9 cellular contexts compared by ENCODE assay signal in genomic region chr6:136989591-136990578, GRCh38. TPM values are rescaled to one million over a fixed set of nuclear protein-coding genes. Genes with fewer than 3 reads are reported as not detected.
DNase-seq lines count a peak whose midpoint lies in the region; ATAC-seq, FAIRE-seq and TF ChIP-seq lines count a peak whose summit lies in the region.
"Had no signal": no experiment of that assay in that cellular context is flagged by ENCODE, and none has a peak within 500 bp of the region (broad histone marks: within the 10 kb centered on the region; RNA-seq: fewer than 3 reads in every experiment).

No MANE protein-coding gene starts in this region.

- H3K79me2 ChIP-seq in HepG2 (ENCODE audit: insufficient read depth, low read length), result no peaks in the 10 kb centered on the region

- peak overlapping the region; percentile 43 for H3K4me3 Mint-ChIP-seq in MCF 10A (ENCODE audit: unreplicated experiment)
- H3K4me3 Mint-ChIP-seq: central memory CD8-positive, alpha-beta T cell had no signal

- POLR2A ChIA-PET in MCF 10A (lab: Yijun Ruan, JAX) (interaction anchor here (0.6 to 1.1 kb wide), 3 partner anchors 11 to 24 kb away, joined by 3 read pairs; no protein-coding TSS in a partner anchor), HepG2 (lab: Yijun Ruan, JAX) (no interaction called here)

- no peaks in the 10 kb centered on the region for H3K9me3 ChIP-seq in HepG2 (ENCODE audit: low read length)
- no peaks in the 10 kb centered on the region for H3K9me3 ChIP-seq in thoracic aorta

- H3K4me1 ChIP-seq in HepG2 (ENCODE audit: insufficient read depth, low read length) (peaks cover 7% of the 10 kb centered on the region), thoracic aorta (ENCODE audit: control insufficient read depth in 1 of 2, low read depth in 2 of 2) (peaks cover 9 to 12% of the 10 kb centered on the region in 2 donors)

- in situ Hi-C loops in HepG2 (cut with HindIII; ENCODE audit: extremely low pct_ligation_motif_present, low pct_unique_long_range_greater_than_20kb), result no loop called here

- H3K27me3 ChIP-seq in HepG2 (ENCODE audit: control insufficient read depth in 1 of 2, insufficient read depth in 2 of 2, low read length in 2 of 2) (peaks cover 6 to 38% of the 10 kb centered on the region in 2 experiments; a peak in 4 of 5 replicates), thoracic aorta (replicated peaks; ENCODE audit: insufficient read depth) (peaks cover 17% of the 10 kb centered on the region)

- peaks cover 18% of the 10 kb centered on the region for H3K27me3 Mint-ChIP-seq in MCF 10A (ENCODE audit: insufficient read depth, unreplicated experiment)

- H3K9ac ChIP-seq in HepG2 (ENCODE audit: insufficient read depth, low read depth, low read length), result no peak overlapping the region

- WGBS in HepG2 (ENCODE audit: low lambda C conversion rate), result 14% methylated on average over 35 of the region's 44 CpGs

- H3K36me3 ChIP-seq in HepG2 (replicated peaks in 1 of 2; ENCODE audit: control insufficient read depth in 1 of 2, insufficient read depth in 2 of 2, low read length in 2 of 2) (no peaks in the 10 kb centered on the region), thoracic aorta (no peaks in the 10 kb centered on the region)

- no peak for FAIRE-seq in HepG2 (lab: Jason Lieb, UNC)

- H3K27ac Mint-ChIP-seq in MCF 10A (ENCODE audit: low read depth, unreplicated experiment), result no peak overlapping the region

- TF ChIP-seq EP300 in HepG2 (IDR thresholded peaks at IDR 0.05; ENCODE audit: low read depth in 2 of 2, low read length in 2 of 2) (no peak), HepG2 (CRISPR knock-in tag; IDR thresholded peaks at IDR 0.05; ENCODE audit: borderline replicate concordance) (no peak)

- TF ChIP-seq POLR2A in HepG2 (IDR thresholded peaks at IDR 0.05; ENCODE audit: insufficient read depth in 1 of 2, low read depth in 2 of 2, low read length in 2 of 2), result no peak

- H3K4me1 Mint-ChIP-seq in MCF 10A (ENCODE audit: insufficient read depth, unreplicated experiment), result peaks cover 10% of the 10 kb centered on the region
- H3K4me1 Mint-ChIP-seq: central memory CD8-positive, alpha-beta T cell had no signal

- DNase-seq in NCI-H1436 (lab: John Stamatoyannopoulos, UW), result peak; percentile 28
- DNase-seq in NCI-H1436 treated with DMSO at 0.1 percent for 48 hours (lab: John Stamatoyannopoulos, UW), result no peak
- DNase-seq in MCF 10A (ENCODE audit: unreplicated experiment), result no peak
- no peak for DNase-seq in HepG2 (ENCODE audit: low spot score)
- no peak for DNase-seq in thoracic aorta (ENCODE audit: low spot score)
- no peak for DNase-seq in OCI-M1 (lab: John Stamatoyannopoulos, UW)
- no peak for DNase-seq in NCI-H226

- no peak overlapping the region for H3K4me2 ChIP-seq in HepG2 (ENCODE audit: low read depth, low read length)

- H4K20me1 ChIP-seq in HepG2 (ENCODE audit: insufficient read depth, low read length), result no peaks in the 10 kb centered on the region

- no peak for TF ChIP-seq RAD21 in HepG2 (CRISPR knock-in tag; IDR thresholded peaks at IDR 0.05)

- H2AFZ ChIP-seq in HepG2 (ENCODE audit: low read length), result no peak overlapping the region

- TF ChIP-seq CTCF in MCF 10A (IDR thresholded peaks at IDR 0.05; ENCODE audit: unreplicated experiment) (no peak), HepG2 (CRISPR knock-in tag; IDR thresholded peaks at IDR 0.05) (no peak), thoracic aorta (IDR thresholded peaks at IDR 0.05) (no peak)

- CTCF ChIA-PET in MCF 10A (lab: Yijun Ruan, JAX) (interaction anchor here (0.7 to 1.5 kb wide), 5 partner anchors 19 to 358 kb away, joined by 3 to 5 read pairs (median 3); no protein-coding TSS in a partner anchor), HepG2 (lab: Yijun Ruan, JAX; ENCODE audit: low intra/inter-chr PET ratio, low total read pairs) (no interaction called here)

- H3K9me3 Mint-ChIP-seq in MCF 10A (ENCODE audit: unreplicated experiment), result no peaks in the 10 kb centered on the region
- H3K9me3 Mint-ChIP-seq: central memory CD8-positive, alpha-beta T cell had no signal

- no peak overlapping the region for H3K27ac ChIP-seq in HepG2 (ENCODE audit: extremely low read length, insufficient read depth, low read length)
- no peak overlapping the region for H3K27ac ChIP-seq in thoracic aorta

- ATAC-seq in HepG2 (peak; percentile 25; the same call in 1 of the 3 replicates), thoracic aorta (ENCODE audit: insufficient number of reproducible peaks, low FRiP score, low read depth) (no peak), GM21786 (IDR thresholded peaks at IDR 0.05; ENCODE audit: unreplicated experiment) (no peak)

- BruUV-seq in MCF 10A (replicated peaks; lab: Mats Ljungman, UMichigan), result no TSS peak
- BruUV-seq in HepG2 (replicated peaks; lab: Mats Ljungman, UMichigan), result no TSS peak

- H3K36me3 Mint-ChIP-seq in MCF 10A (ENCODE audit: insufficient read depth, unreplicated experiment), result no peaks in the 10 kb centered on the region

- H3K4me3 ChIP-seq in HepG2 (replicated peaks in 1 of 3; ENCODE audit: insufficient read depth in 1 of 3, low read depth in 2 of 3, low read length in 3 of 3), result no peak overlapping the region
- peak overlapping the region; percentile 63 for H3K4me3 ChIP-seq in thoracic aorta

- intact Hi-C loops in MCF 10A (cut with micrococcal nuclease), result no loop called here
- intact Hi-C loops in HepG2 (cut with micrococcal nuclease; ENCODE audit: unreplicated experiment), result no loop called here

TF ChIP-seq in HepG2, 621 proteins besides CTCF, POLR2A, EP300 and RAD21 (continues in another document):
- TF ChIP-seq, protein P1, sequence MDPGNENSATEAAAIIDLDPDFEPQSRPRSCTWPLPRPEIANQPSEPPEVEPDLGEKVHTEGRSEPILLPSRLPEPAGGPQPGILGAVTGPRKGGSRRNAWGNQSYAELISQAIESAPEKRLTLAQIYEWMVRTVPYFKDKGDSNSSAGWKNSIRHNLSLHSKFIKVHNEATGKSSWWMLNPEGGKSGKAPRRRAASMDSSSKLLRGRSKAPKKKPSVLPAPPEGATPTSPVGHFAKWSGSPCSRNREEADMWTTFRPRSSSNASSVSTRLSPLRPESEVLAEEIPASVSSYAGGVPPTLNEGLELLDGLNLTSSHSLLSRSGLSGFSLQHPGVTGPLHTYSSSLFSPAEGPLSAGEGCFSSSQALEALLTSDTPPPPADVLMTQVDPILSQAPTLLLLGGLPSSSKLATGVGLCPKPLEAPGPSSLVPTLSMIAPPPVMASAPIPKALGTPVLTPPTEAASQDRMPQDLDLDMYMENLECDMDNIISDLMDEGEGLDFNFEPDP (CRISPR knock-in tag; conservative IDR thresholded peaks at IDR 0.05), result 0 out of 2 replicates have a peak, but pooled peaks have one; percentile 27
- TF ChIP-seq ZNF615 (CRISPR knock-in tag; IDR thresholded peaks at IDR 0.05; ENCODE audit: borderline replicate concordance) (no peak), CAMTA2 (CRISPR knock-in tag; IDR thresholded peaks at IDR 0.05; ENCODE audit: borderline replicate concordance) (no peak), DBP (CRISPR knock-in tag; IDR thresholded peaks at IDR 0.05; ENCODE audit: not compliant biosample characterization) (no peak), CBX2 (IDR thresholded peaks at IDR 0.05; ENCODE audit: low read depth, low read length) (peak; percentile 75; the same call in 1 of the 2 replicates), CBX2 (CRISPR knock-in tag; IDR thresholded peaks at IDR 0.05; ENCODE audit: low read depth) (no peak), ZNF768 (CRISPR knock-in tag; IDR thresholded peaks at IDR 0.05) (0 out of 2 replicates have a peak, but pooled peaks have one; percentile 26)

RNA-seq across cellular contexts. Expression of gene IL20RA, which starts 54.9 kb away (rescaled TPM):
- total RNA-seq in MCF 10A (2022), result 0.23 and 0.37 TPM in 2 replicates
- total RNA-seq in HepG2 (2016; rRNA removed; fragmentation: Illumina TruSeq; extraction: Trizol), result not detected in 2 replicates
- total RNA-seq in HepG2 (2016; cell fraction: cytosol; rRNA removed; fragmentation: Illumina TruSeq; extraction: Trizol; ENCODE audit: low read depth), result not detected in 2 replicates
- not detected in 2 replicates for total RNA-seq in HepG2 (2016; cell fraction: insoluble cytoplasmic fraction; rRNA removed; fragmentation: Illumina TruSeq; extraction: Trizol)
- not detected in 2 replicates for total RNA-seq in HepG2 (2016; cell fraction: membrane; rRNA removed; fragmentation: Illumina TruSeq; extraction: Trizol)
- total RNA-seq in HepG2 (2016; cell fraction: nucleus; rRNA removed; fragmentation: Illumina TruSeq; extraction: Trizol), result not detected in 2 replicates
- polyA plus RNA-seq in HepG2 (2011; rRNA removed), result not detected in 2 replicates
- not detected in 2 replicates for polyA plus RNA-seq in HepG2 (2011; cell fraction: cytosol; rRNA removed)
- polyA plus RNA-seq in HepG2 (2011; cell fraction: nucleus; rRNA removed), result not detected in 2 replicates
- not detected in 2 replicates for polyA plus RNA-seq in HepG2 (2012)
- not detected in 2 replicates for polyA plus RNA-seq in HepG2 (2016; cell fraction: cytosol; fragmentation: Illumina TruSeq; extraction: Trizol; ENCODE audit: low read depth)
- polyA plus RNA-seq in HepG2 (2016; cell fraction: insoluble cytoplasmic fraction; fragmentation: Illumina TruSeq; extraction: Trizol; ENCODE audit: low read depth), result not detected in 2 replicates
- polyA plus RNA-seq in HepG2 (2016; cell fraction: membrane; fragmentation: Illumina TruSeq; extraction: Trizol; ENCODE audit: low read depth), result not detected in 2 replicates
- polyA plus RNA-seq in HepG2 (2016; cell fraction: nucleus; fragmentation: Illumina TruSeq; extraction: Trizol; ENCODE audit: insufficient read depth, low read depth), result not detected in 2 replicates
- polyA minus RNA-seq in HepG2 (2011; rRNA and poly(A)+ RNA removed; ENCODE audit: low replicate concordance), result 2.0 TPM in 1 of 2 replicates, not detected in the other
- polyA minus RNA-seq in HepG2 (2011; cell fraction: cytosol; rRNA and poly(A)+ RNA removed), result not detected in 2 replicates
- polyA minus RNA-seq in HepG2 (2011; cell fraction: nucleus; rRNA and poly(A)+ RNA removed), result not detected in 2 replicates
- total RNA-seq in thoracic aorta, result 1 to 10 TPM in 1 of 2 donors, under 1 TPM in 1; 0.54 to 1.2 TPM
